34 cellular contexts compared by ENCODE assay signal in genomic region chr3:37391679-37392078, GRCh38.
"Had no signal": no experiment of that assay in that cellular context is flagged by ENCODE, and none has a peak within 500 bp of the region (broad histone marks: within the 10 kb centered on the region; RNA-seq: fewer than 3 reads in every experiment).

No MANE protein-coding gene starts in this region.

- H3K4me3 ChIP-seq: MG63 had no signal

- H3K9me3 ChIP-seq: MG63 had no signal

- H3K27me3 ChIP-seq: MG63 had no signal

- H3K36me3 ChIP-seq: MG63 had no signal

- DNase-seq: Karpas-422, Kasumi-1, MG63, MM.1S, MV-4-11, NCI-H1048, NCI-H1092, NCI-H1092 treated with DMSO at 0.1 percent for 48 hours, NCI-H1105, NCI-H1105 treated with DMSO at 0.1 percent for 48 hours, NCI-H1417, NCI-H1417 treated with DMSO at 0.1 percent for 48 hours, NCI-H1436, NCI-H1436 treated with DMSO at 0.1 percent for 48 hours, NCI-H146, NCI-H1694, NCI-H1694 treated with DMSO at 0.1 percent for 48 hours, NCI-H187, NCI-H187 treated with DMSO at 0.1 percent for 48 hours, NCI-H1930, NCI-H2029, NCI-H2029 treated with DMSO at 0.1 percent for 48 hours, NCI-H2081, NCI-H2081 treated with DMSO at 0.1 percent for 48 hours, NCI-H2107, NCI-H2171, NCI-H2171 treated with DMSO at 0.1 percent for 48 hours, NCI-H2227 treated with DMSO at 0.1 percent for 48 hours, NCI-H226, NCI-H345, NCI-H446, NCI-H446 treated with DMSO at 0.1 percent for 48 hours, NCI-H510A, NCI-H510A treated with DMSO at 0.1 percent for 48 hours had no signal
